In genomic region chr11:118488480-118489109, GRCh38 we compare ENCODE assay signal across 8 cellular contexts. TPM values are rescaled to one million over a fixed set of nuclear protein-coding genes. Genes with fewer than 3 reads are reported as not detected.
DNase-seq lines count a peak whose midpoint lies in the region; ATAC-seq and TF ChIP-seq lines count a peak whose summit lies in the region.

No MANE protein-coding gene starts in this region.

- no peaks in the 10 kb centered on the region for H3K4me1 ChIP-seq in left lung

- POLR2A ChIA-PET in AG04449 (lab: Yijun Ruan, JAX): interaction anchor here (1.1 kb wide), 1 partner anchor 87 kb away, joined by 3 read pairs; no protein-coding TSS in a partner anchor
- POLR2A ChIA-PET in activated CD4-positive, alpha-beta T cell treated with anti-CD3 and anti-CD28 coated beads for 36 hours (lab: Charles Lee): interaction anchor here (0.6 to 1.0 kb wide), 5 partner anchors 42 to 232 kb away, joined by 3 to 7 read pairs (median 3); no protein-coding TSS in a partner anchor

- H3K4me3 Mint-ChIP-seq in activated CD4-positive, alpha-beta T cell treated with anti-CD3 and anti-CD28 coated beads for 36 hours: no peak overlapping the region

- no peaks in the 10 kb centered on the region for H3K27me3 ChIP-seq in left lung

- intact Hi-C loops in activated CD4-positive, alpha-beta T cell treated with anti-CD3 and anti-CD28 coated beads for 36 hours (cut with DNase I, micrococcal nuclease): loop anchor here (1.0 to 5.0 kb wide), 8 partner anchors 52 to 344 kb away; partner anchors contain the start of genes ATP5MG (in 2 of the 2), IFT46 (in 1 of the 2) and KMT2A (in 1 of the 2)
- intact Hi-C loops in left lung (cut with DNase I): loop anchor here (10.0 kb wide), 2 partner anchors 84 to 94 kb away; partner anchors contain the start of gene ATP5MG (in 1 of the 2)

- TF ChIP-seq CTCF in AG04449 (IDR thresholded peaks at IDR 0.05; ENCODE audit: insufficient read depth, low read length, missing control alignments) (peak; percentile 77), left lung (IDR thresholded peaks at IDR 0.05) (peak; percentile 74 to 76)

- no peaks in the 10 kb centered on the region for H3K9me3 Mint-ChIP-seq in activated CD4-positive, alpha-beta T cell treated with anti-CD3 and anti-CD28 coated beads for 36 hours (ENCODE audit: low read depth)

- peaks cover 0 to 88% of the 10 kb centered on the region in 2 donors for H3K36me3 ChIP-seq in left lung

- H3K27me3 Mint-ChIP-seq in activated CD4-positive, alpha-beta T cell treated with anti-CD3 and anti-CD28 coated beads for 36 hours: no peaks in the 10 kb centered on the region

- CTCF ChIA-PET in AG04449 (lab: Yijun Ruan, JAX): interaction anchor here (0.7 to 2.3 kb wide), 38 partner anchors 8 to 333 kb away, joined by 3 to 22 read pairs (median 4); partner anchors contain the start of genes ATP5MG and TMEM25
- CTCF ChIA-PET in activated CD4-positive, alpha-beta T cell treated with anti-CD3 and anti-CD28 coated beads for 36 hours (lab: Charles Lee): interaction anchor here (0.6 to 2.0 kb wide), 26 partner anchors 11 to 294 kb away, joined by 3 to 15 read pairs (median 3); partner anchors contain the start of genes CD3D and CD3G

- peak; percentile 71 for ATAC-seq in activated CD4-positive, alpha-beta T cell treated with anti-CD3 and anti-CD28 coated beads for 36 hours
- ATAC-seq in left lung: peak; percentile 89
- no peak for ATAC-seq in HG02970 (IDR thresholded peaks at IDR 0.05; ENCODE audit: low FRiP score, unreplicated experiment)

- H3K4me3 ChIP-seq in AG04449 (ENCODE audit: low read depth, low read length) (no peak overlapping the region), left lung (no peak overlapping the region)

- peak overlapping the region; percentile 10 for H3K27ac Mint-ChIP-seq in activated CD4-positive, alpha-beta T cell treated with anti-CD3 and anti-CD28 coated beads for 36 hours

- DNase-seq in AG04449 (ENCODE audit: low read depth, low spot score) (peak; percentile 31), H4 (ENCODE audit: low spot score) (peak; percentile 55), NCI-H460 (ENCODE audit: extremely low read depth, low read depth) (peak; percentile 61), cerebellum (ENCODE audit: low spot score) (peak; percentile 75), left lung (peak in 1 of 2 donors; percentile 47)
- DNase-seq in activated CD4-positive, alpha-beta T cell treated with anti-CD3 and anti-CD28 coated beads for 36 hours: peak; percentile 90
- peak; percentile 55 to 72 (median 70) for DNase-seq in stimulated activated CD4-positive, alpha-beta T cell treated with anti-CD3 and anti-CD28 coated beads, TNF-alpha, amount 100 ng/mL, for 24 hours (ENCODE audit: low read depth in 3 of 3)

- H3K27ac ChIP-seq in left lung: no peak overlapping the region

- no peaks in the 10 kb centered on the region for H3K9me3 ChIP-seq in left lung

- H3K4me1 Mint-ChIP-seq in activated CD4-positive, alpha-beta T cell treated with anti-CD3 and anti-CD28 coated beads for 36 hours: peaks cover 5% of the 10 kb centered on the region

- H3K36me3 Mint-ChIP-seq in activated CD4-positive, alpha-beta T cell treated with anti-CD3 and anti-CD28 coated beads for 36 hours (ENCODE audit: low read depth): peaks cover 42% of the 10 kb centered on the region

RNA-seq across cellular contexts. Expression of gene TTC36, which starts 38.7 kb away (rescaled TPM):
- 0.19 TPM in 1 of 2 replicates, not detected in the other for total RNA-seq in H4 (2014; rRNA removed; shearing (Covaris generic))
- total RNA-seq in NCI-H460 (2014; rRNA removed; shearing (Covaris generic)): not detected in 2 replicates
- polyA plus RNA-seq in NCI-H460 (2014; cell fraction: nucleus; rRNA removed): not detected in 2 replicates
- under 1 TPM; 0.21 to 0.59 TPM for total RNA-seq in activated CD4-positive, alpha-beta T cell treated with anti-CD3 and anti-CD28 coated beads for 36 hours
- 1.5 TPM for total RNA-seq in cerebellum
- total RNA-seq in left lung: under 1 TPM in 1 of 2 donors, not detected in 1; 0.82 TPM

RNA-seq across cellular contexts. Expression of gene TMEM25, which starts 42.4 kb away (rescaled TPM):
- total RNA-seq in H4 (2014; rRNA removed; shearing (Covaris generic)): 8.9 and 13.8 TPM in 2 replicates
- total RNA-seq in NCI-H460 (2014; rRNA removed; shearing (Covaris generic)): 0.40 TPM in 1 of 2 replicates, not detected in the other
- polyA plus RNA-seq in NCI-H460 (2014; cell fraction: nucleus; rRNA removed): 0.69 and 0.86 TPM in 2 replicates
- total RNA-seq in activated CD4-positive, alpha-beta T cell treated with anti-CD3 and anti-CD28 coated beads for 36 hours: 10 to 100 TPM; 12.2 to 17.4 TPM
- total RNA-seq in cerebellum: 53.9 TPM
- total RNA-seq in left lung: 10 to 100 TPM; 15.4 to 33.2 TPM

RNA-seq across cellular contexts. Expression of gene KMT2A, which starts 52.3 kb away (rescaled TPM):
- 11.9 and 15.2 TPM in 2 replicates for total RNA-seq in H4 (2014; rRNA removed; shearing (Covaris generic))
- 17.6 and 21.4 TPM in 2 replicates for total RNA-seq in NCI-H460 (2014; rRNA removed; shearing (Covaris generic))
- polyA plus RNA-seq in NCI-H460 (2014; cell fraction: nucleus; rRNA removed): 16.3 and 34.5 TPM in 2 replicates
- 10 to 100 TPM; 64.1 to 67.1 TPM for total RNA-seq in activated CD4-positive, alpha-beta T cell treated with anti-CD3 and anti-CD28 coated beads for 36 hours
- total RNA-seq in cerebellum (111 TPM), left lung (10 to 100 TPM; 45.8 to 52.9 TPM)
